8 cellular contexts compared by ENCODE assay signal in genomic region chr9:2620876-2621677, GRCh38. TPM values are rescaled to one million over a fixed set of nuclear protein-coding genes. Genes with fewer than 3 reads are reported as not detected.
DNase-seq lines count a peak whose midpoint lies in the region; ATAC-seq and TF ChIP-seq lines count a peak whose summit lies in the region.

No MANE protein-coding gene starts in this region.

- H3K9me3 ChIP-seq in duodenal mucosa (ENCODE audit: control insufficient read depth in 1 of 2, low read length in 2 of 2), result no peaks in the 10 kb centered on the region
- no peaks in the 10 kb centered on the region for H3K9me3 ChIP-seq in lower lobe of right lung

- no peak overlapping the region for H3K9ac ChIP-seq in duodenal mucosa (ENCODE audit: low read depth in 1 of 2, low read length in 2 of 2)

- peak overlapping the region; percentile 42 to 52 for H3K4me3 ChIP-seq in duodenal mucosa (ENCODE audit: low read depth in 1 of 2, low read length in 2 of 2)
- peak overlapping the region; percentile 72 for H3K4me3 ChIP-seq in lower lobe of right lung

- H3K27me3 ChIP-seq in duodenal mucosa (ENCODE audit: control insufficient read depth in 1 of 2, insufficient read depth in 2 of 2, low read length in 2 of 2) (peaks cover 49 to 53% of the 10 kb centered on the region in 2 donors), lower lobe of right lung (ENCODE audit: low read depth) (peaks cover 18% of the 10 kb centered on the region)

- TF ChIP-seq CTCF in lower lobe of right lung (IDR thresholded peaks at IDR 0.05), result no peak

- H3K36me3 ChIP-seq in duodenal mucosa (ENCODE audit: control insufficient read depth in 1 of 2, insufficient read depth in 2 of 2, low read length in 2 of 2) (no peaks in the 10 kb centered on the region), lower lobe of right lung (no peaks in the 10 kb centered on the region)

- no peak overlapping the region for H3K27ac ChIP-seq in duodenal mucosa (ENCODE audit: low read depth, low read length)
- H3K27ac ChIP-seq in lower lobe of right lung, result peak overlapping the region; percentile 83

- ATAC-seq in GM18861 (IDR thresholded peaks at IDR 0.05; ENCODE audit: unreplicated experiment) (peak; percentile 39), HG03108 (IDR thresholded peaks at IDR 0.05; ENCODE audit: unreplicated experiment) (peak; percentile 40), lower lobe of right lung (peak; percentile 81 to 85)

- intact Hi-C loops in lower lobe of right lung (cut with DNase I), result no loop called here

- DNase-seq in A172 (ENCODE audit: low spot score) (peak; percentile 55), NCI-H2227 (lab: John Stamatoyannopoulos, UW; ENCODE audit: unreplicated experiment) (peak; percentile 90), lower lobe of right lung (peak; percentile 87)
- DNase-seq in activated CD4-positive, alpha-beta T cell treated with anti-CD3 and anti-CD28 coated beads for 48 hours, result peak; percentile 82
- DNase-seq in stimulated activated CD4-positive, alpha-beta T cell treated with anti-CD3 and anti-CD28 coated beads, Interleukin-4, amount 100 ng/mL, for 48 hours (ENCODE audit: low read depth in 2 of 2), result peak; percentile 44 to 61

- H3K4me1 ChIP-seq in duodenal mucosa (ENCODE audit: control insufficient read depth in 1 of 2, insufficient read depth in 2 of 2, low read length in 2 of 2) (peaks cover 0 to 15% of the 10 kb centered on the region in 2 donors), lower lobe of right lung (peaks cover 25% of the 10 kb centered on the region)

RNA-seq across cellular contexts. Expression of gene VLDLR, which starts 0.5 kb away (rescaled TPM):
- 1.8 and 3.8 TPM in 2 replicates for total RNA-seq in A172 (2014; rRNA removed; shearing (Covaris generic))
- total RNA-seq in lower lobe of right lung, result 16.3 TPM
